ENCODE assay signal across 17 cellular contexts in the genomic region with DNA sequence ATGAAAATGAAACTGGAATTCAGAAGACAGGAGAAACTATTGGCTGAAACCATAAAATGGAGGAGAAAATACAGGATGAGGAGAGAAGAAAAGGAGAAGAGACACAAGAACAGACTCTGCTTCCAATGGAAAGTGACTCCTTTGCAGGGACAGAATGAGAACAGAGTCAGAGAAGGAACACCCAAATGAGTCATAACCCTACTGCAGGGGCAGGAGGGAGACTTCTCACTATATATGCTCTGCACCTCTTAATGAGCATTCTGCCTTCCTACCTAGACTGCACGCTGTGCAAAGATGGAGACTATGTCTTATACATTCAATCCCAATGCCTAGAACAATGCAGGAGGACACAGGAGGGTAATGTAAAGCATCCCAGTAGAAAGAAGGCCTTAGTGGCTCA. TPM values are rescaled to one million over a fixed set of nuclear protein-coding genes. Genes with fewer than 3 reads are reported as not detected.
A peak's percentile ranks its signal among the peaks of the same experiment; 100 is the strongest.
DNase-seq lines count a peak whose midpoint lies in the region; ATAC-seq and TF ChIP-seq lines count a peak whose summit lies in the region.
"Had no signal": no experiment of that assay in that cellular context is flagged by ENCODE, and none has a peak within 500 bp of the region (broad histone marks: within the 10 kb centered on the region; RNA-seq: fewer than 3 reads in every experiment).

No MANE protein-coding gene starts in this region.

- BruUV-seq in PC-3 (replicated peaks; lab: Mats Ljungman, UMichigan) = no TSS peak

- H3K36me3 ChIP-seq in PC-3 (ENCODE audit: low read depth, low read length) = no peaks in the 10 kb centered on the region
- H3K36me3 ChIP-seq: upper lobe of right lung had no signal

- H3K4me3 ChIP-seq in PC-3 (ENCODE audit: low read length) = no peak overlapping the region
- H3K4me3 ChIP-seq: skin epidermis, upper lobe of right lung had no signal

- no peaks in the 10 kb centered on the region for H3K9me3 ChIP-seq in PC-3 (ENCODE audit: low read length)
- H3K9me3 ChIP-seq: upper lobe of right lung had no signal

- ATAC-seq in GM19351 (IDR thresholded peaks at IDR 0.05; ENCODE audit: unreplicated experiment) (peak; percentile 90), HG02852 (IDR thresholded peaks at IDR 0.05; ENCODE audit: unreplicated experiment) (peak; percentile 92), PC-3 (peak; percentile 74)
- ATAC-seq: left colon, upper lobe of right lung had no signal

- POLR2A ChIA-PET in PC-3 (lab: Charles Lee; ENCODE audit: unreplicated experiment) = no interaction called here

- no peak overlapping the region for H3K9ac ChIP-seq in PC-3 (ENCODE audit: low read length)
- H3K9ac ChIP-seq: KMS-11 had no signal

- H3K4me1 ChIP-seq in PC-3 (ENCODE audit: insufficient read depth, low read length) = no peaks in the 10 kb centered on the region
- H3K4me1 ChIP-seq: upper lobe of right lung had no signal

- H3K27me3 ChIP-seq in PC-3 (ENCODE audit: low read length) = no peaks in the 10 kb centered on the region
- H3K27me3 ChIP-seq: upper lobe of right lung had no signal

- intact Hi-C loops in PC-3 (cut with micrococcal nuclease) = no loop called here

- CTCF ChIA-PET in PC-3 (lab: Charles Lee) = no interaction called here

- TF ChIP-seq CTCF in PC-3 (conservative IDR thresholded peaks at IDR 0.05; ENCODE audit: low read depth, low read length) = no peak

- no peaks in the 10 kb centered on the region for H3K9me2 ChIP-seq in PC-3 (replicated peaks; ENCODE audit: low read length)

- no peaks in the 10 kb centered on the region for H4K20me1 ChIP-seq in PC-3 (ENCODE audit: low read length)

- H3F3A ChIP-seq in PC-3 (ENCODE audit: low read length, unreplicated experiment) = no peaks in the 10 kb centered on the region

- peak; percentile 68 for DNase-seq in AG20443 (ENCODE audit: low spot score)
- peak; percentile 17 for DNase-seq in PC-3
- no peak for DNase-seq in NCI-H2081 treated with DMSO at 0.1 percent for 48 hours (lab: John Stamatoyannopoulos, UW)
- no peak for DNase-seq in activated gamma-delta T cell treated with Interleukin-2 at 50 U/mL for 16 hours
- no peak for DNase-seq in globus pallidus (ENCODE audit: low spot score)
- no peak for DNase-seq in glomerular visceral epithelial cell (ENCODE audit: extremely low spot score)
- DNase-seq: glutamatergic neuron, left colon, NCI-H2171 treated with DMSO at 0.1 percent for 48 hours, upper lobe of right lung had no signal

- H3K4me2 ChIP-seq in PC-3 (ENCODE audit: low read length) = no peak overlapping the region
- H3K4me2 ChIP-seq: KMS-11 had no signal

- H3K79me2 ChIP-seq in PC-3 (ENCODE audit: low read length) = no peaks in the 10 kb centered on the region

- no peak overlapping the region for H3K27ac ChIP-seq in PC-3 (ENCODE audit: low read length)
- H3K27ac ChIP-seq: KMS-11, skin epidermis, upper lobe of right lung had no signal

- H2AFZ ChIP-seq in PC-3 (ENCODE audit: low read length) = no peak overlapping the region

RNA-seq across cellular contexts. Expression of gene SAXO1, which starts 2.1 kb away (rescaled TPM):
- not detected in 2 replicates for total RNA-seq in PC-3 (2014; rRNA removed)
- total RNA-seq: Daoy; dermis microvascular lymphatic vessel endothelial cell; left colon; natural killer cell treated with Interleukin-12 subunit alpha and Interleukin-12 subunit beta and Interleukin-15 and Interleukin-18, amount 100 ng/mL, for 72 hours had no signal

RNA-seq across cellular contexts. Expression of gene RRAGA, which starts 18.3 kb away (rescaled TPM):
- total RNA-seq in PC-3 (2014; rRNA removed) = 13.0 and 16.8 TPM in 2 replicates

Comparison
In these comparisons a context has a peak if more than half of its experiments do, and no peak if none do; other contexts are left out.
1. DNase-seq: peak in AG20443 (single experiment) and PC-3 (single experiment); none in NCI-H2081 treated with DMSO at 0.1 percent for 48 hours (single experiment), activated gamma-delta T cell treated with Interleukin-2 at 50 U/mL for 16 hours (single experiment), globus pallidus (single experiment) and glomerular visceral epithelial cell (single experiment).
2. Peak in every context shown above with its lines, with median percentiles within 50 percentile points of each other: ATAC-seq.